Comparison of ENCODE assay signal across 26 cellular contexts in the genomic region with DNA sequence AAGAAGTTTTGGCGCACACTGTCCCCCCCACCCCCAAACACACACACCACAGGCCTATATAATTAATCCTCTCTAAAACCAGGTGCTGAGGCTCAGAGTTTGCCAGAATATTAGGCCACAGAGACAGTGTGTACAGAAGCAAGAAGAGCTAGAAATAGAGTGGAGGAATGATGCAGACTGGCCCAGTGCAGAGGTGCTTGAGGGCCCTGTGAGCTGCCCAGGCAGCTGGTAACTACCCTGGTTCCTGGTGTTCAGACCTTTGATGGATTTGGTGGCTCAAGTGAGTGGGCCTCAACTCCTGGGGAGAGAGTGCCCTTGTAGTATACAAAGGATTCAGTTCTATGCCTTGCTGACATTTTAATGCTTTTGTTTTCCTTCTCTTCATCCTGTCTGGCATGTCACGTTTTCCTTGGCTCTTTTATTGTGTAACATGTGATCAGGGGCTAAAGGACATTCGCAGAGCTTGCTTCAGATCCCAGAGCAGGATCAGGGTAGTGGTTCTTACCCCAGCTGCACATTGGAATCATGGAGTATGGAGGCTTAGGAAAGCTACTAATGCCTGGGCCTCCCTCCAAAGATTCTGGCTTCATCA. TPM values are rescaled to one million over a fixed set of nuclear protein-coding genes. Genes with fewer than 3 reads are reported as not detected.
DNase-seq lines count a peak whose midpoint lies in the region; ATAC-seq and TF ChIP-seq lines count a peak whose summit lies in the region.
"Had no signal": no experiment of that assay in that cellular context is flagged by ENCODE, and none has a peak within 500 bp of the region (broad histone marks: within the 10 kb centered on the region; RNA-seq: fewer than 3 reads in every experiment).

No MANE protein-coding gene starts in this region.

- H3K9me3 ChIP-seq in endodermal cell (ENCODE audit: control insufficient read depth, low read length) (no peaks in the 10 kb centered on the region), hepatocyte (ENCODE audit: low read depth) (no peaks in the 10 kb centered on the region)
- H3K9me3 ChIP-seq: adrenal gland, breast epithelium, tibial artery had no signal

- no peaks in the 10 kb centered on the region for H3F3A ChIP-seq in GM23338 (replicated peaks; ENCODE audit: low read depth)

- no peak overlapping the region for H3K4me3 Mint-ChIP-seq in GM23338
- H3K4me3 Mint-ChIP-seq in endodermal cell: no peak overlapping the region
- H3K4me3 Mint-ChIP-seq in osteocyte (ENCODE audit: unreplicated experiment): no peak overlapping the region
- H3K4me3 Mint-ChIP-seq: activated T-cell treated with anti-CD3 and anti-CD28 coated beads, Interleukin-2, amount 50 U/mL, for 24 hours; B cell; memory B cell had no signal

- H3K27me3 ChIP-seq in GM23338 (ENCODE audit: insufficient read depth) (no peaks in the 10 kb centered on the region), endodermal cell (ENCODE audit: control insufficient read depth, insufficient read depth, low read length, poor library complexity, severe bottlenecking) (no peaks in the 10 kb centered on the region), hepatocyte (no peaks in the 10 kb centered on the region)
- H3K27me3 ChIP-seq: adrenal gland, breast epithelium, tibial artery had no signal

- H3K4me2 ChIP-seq in GM23338: no peak overlapping the region
- H3K4me2 ChIP-seq in hepatocyte: no peak overlapping the region

- WGBS in endodermal cell (ENCODE audit: insufficient coverage in 1 of 2, insufficient read length in 1 of 2), 2 experiments: 49 to 90% methylated on average over 2 to 3 of the region's 3 CpGs
- 70% methylated on average over 3 of the region's 3 CpGs for WGBS in hepatocyte (ENCODE audit: low lambda C conversion rate, missing lambda C conversion rate)

- H3K9me3 Mint-ChIP-seq in GM23338 (no peaks in the 10 kb centered on the region), endodermal cell (no peaks in the 10 kb centered on the region), osteocyte (ENCODE audit: unreplicated experiment) (no peaks in the 10 kb centered on the region)
- H3K9me3 Mint-ChIP-seq: activated T-cell treated with anti-CD3 and anti-CD28 coated beads, Interleukin-2, amount 50 U/mL, for 24 hours; memory B cell had no signal

- H3K4me1 Mint-ChIP-seq in GM23338 (peaks cover 46% of the 10 kb centered on the region), endodermal cell (no peaks in the 10 kb centered on the region), osteocyte (ENCODE audit: unreplicated experiment) (peaks cover 8% of the 10 kb centered on the region)

- no peak overlapping the region for H2AFZ ChIP-seq in GM23338
- H2AFZ ChIP-seq in hepatocyte: no peak overlapping the region
- H2AFZ ChIP-seq: parathyroid adenoma had no signal

- H4K20me1 ChIP-seq in GM23338 (replicated peaks; ENCODE audit: insufficient read depth) (peaks cover 40% of the 10 kb centered on the region), hepatocyte (ENCODE audit: insufficient read depth, poor library complexity, severe bottlenecking) (peaks cover 3% of the 10 kb centered on the region)

- peaks cover 13% of the 10 kb centered on the region for H3K27me3 Mint-ChIP-seq in GM23338 (ENCODE audit: insufficient read depth, low read depth, poor library complexity)
- no peaks in the 10 kb centered on the region for H3K27me3 Mint-ChIP-seq in endodermal cell (ENCODE audit: insufficient read depth)
- H3K27me3 Mint-ChIP-seq in osteocyte (ENCODE audit: unreplicated experiment): no peaks in the 10 kb centered on the region
- H3K27me3 Mint-ChIP-seq: activated T-cell treated with anti-CD3 and anti-CD28 coated beads, Interleukin-2, amount 50 U/mL, for 24 hours; B cell; memory B cell had no signal

- peaks cover 16% of the 10 kb centered on the region; the same call in 1 of the 2 replicates for H3K79me2 ChIP-seq in GM23338 (replicated peaks; ENCODE audit: insufficient read depth)
- H3K79me2 ChIP-seq in hepatocyte: peaks cover 24% of the 10 kb centered on the region

- H3K27ac Mint-ChIP-seq in GM23338 (peak overlapping the region; percentile 20; the same call in 1 of the 2 replicates), endodermal cell (no peak overlapping the region), osteocyte (ENCODE audit: unreplicated experiment) (peak overlapping the region; percentile 53)
- H3K27ac Mint-ChIP-seq: activated T-cell treated with anti-CD3 and anti-CD28 coated beads, Interleukin-2, amount 50 U/mL, for 24 hours; B cell; memory B cell had no signal

- ATAC-seq in GM23338 (peak; percentile 29), GM18517 (IDR thresholded peaks at IDR 0.05; ENCODE audit: unreplicated experiment) (no peak)

- H3K4me3 ChIP-seq in GM23338 (no peak overlapping the region), endodermal cell (ENCODE audit: low read length) (no peak overlapping the region), hepatocyte (no peak overlapping the region)
- H3K4me3 ChIP-seq: adrenal gland, breast epithelium, skin epidermis, tibial artery had no signal

- DNase-seq in GM23338 (ENCODE audit: low spot score) (no peak), endodermal cell (no peak), hepatocyte (ENCODE audit: low spot score) (no peak), osteocyte (ENCODE audit: extremely low spot score, unreplicated experiment) (no peak), DMS153 treated with DMSO at 0.1 percent for 48 hours (lab: John Stamatoyannopoulos, UW; ENCODE audit: unreplicated experiment) (no peak), SHP77 (lab: John Stamatoyannopoulos, UW) (no peak), NCI-H2196 treated with DMSO at 0.1 percent for 48 hours (lab: John Stamatoyannopoulos, UW; ENCODE audit: unreplicated experiment) (no peak)
- DNase-seq: activated CD4-positive, CD25-positive, alpha-beta regulatory T cell treated with anti-CD3 and anti-CD28 coated beads, Interleukin-2, amount 50 U/mL, for 72 hours; activated T-cell treated with anti-CD3 and anti-CD28 coated beads, Interleukin-2, amount 50 U/mL, for 24 hours; adrenal gland; DMS79; foreskin fibroblast; HCEC 1CT; NCI-H1930; NCI-H226; NCI-H774; stimulated activated CD4-positive, alpha-beta T cell treated with anti-CD3 and anti-CD28 coated beads, Interleukin-2, amount 100 ng/mL, for 48 hours; stimulated activated naive CD4-positive, alpha-beta T cell; tibial artery had no signal

- TF ChIP-seq CTCF in GM23338 (conservative IDR thresholded peaks at IDR 0.05; ENCODE audit: low read depth in 2 of 2): no peak
- no peak for TF ChIP-seq CTCF in endodermal cell (conservative IDR thresholded peaks at IDR 0.05)
- TF ChIP-seq CTCF in hepatocyte (IDR thresholded peaks at IDR 0.05; ENCODE audit: poor library complexity): no peak
- no peak for TF ChIP-seq CTCF in osteocyte (IDR thresholded peaks at IDR 0.05)

- peaks cover 3% of the 10 kb centered on the region; the same call in 2 of the 3 replicates for H3K36me3 Mint-ChIP-seq in GM23338 (ENCODE audit: low read depth)
- peaks cover 5% of the 10 kb centered on the region for H3K36me3 Mint-ChIP-seq in endodermal cell (ENCODE audit: low read depth)
- H3K36me3 Mint-ChIP-seq in osteocyte (ENCODE audit: unreplicated experiment): no peaks in the 10 kb centered on the region

- H3K4me1 ChIP-seq in GM23338 (ENCODE audit: insufficient read depth): peaks cover 40% of the 10 kb centered on the region
- no peaks in the 10 kb centered on the region for H3K4me1 ChIP-seq in endodermal cell (ENCODE audit: control insufficient read depth, insufficient read depth, low read length)
- no peaks in the 10 kb centered on the region for H3K4me1 ChIP-seq in hepatocyte (ENCODE audit: insufficient read depth)
- H3K4me1 ChIP-seq: tibial artery had no signal

- H3K36me3 ChIP-seq in GM23338 (ENCODE audit: insufficient read depth) (no peaks in the 10 kb centered on the region), endodermal cell (ENCODE audit: control insufficient read depth, insufficient read depth, low read length) (peaks cover 41% of the 10 kb centered on the region), hepatocyte (replicated peaks; ENCODE audit: insufficient read depth, low read depth) (no peaks in the 10 kb centered on the region)
- H3K36me3 ChIP-seq: adrenal gland, breast epithelium had no signal

- H3K9me2 ChIP-seq in GM23338 (ENCODE audit: insufficient read depth) (no peaks in the 10 kb centered on the region), hepatocyte (replicated peaks; ENCODE audit: insufficient read depth) (no peaks in the 10 kb centered on the region)

- H3K9ac ChIP-seq in endodermal cell (ENCODE audit: extremely low read depth, low read length, poor library complexity, severe bottlenecking): no peak overlapping the region
- H3K9ac ChIP-seq: parathyroid adenoma had no signal

- H3K27ac ChIP-seq in GM23338 (ENCODE audit: low read depth) (no peak overlapping the region), endodermal cell (ENCODE audit: low read depth, low read length) (peak overlapping the region; percentile 62), hepatocyte (peak overlapping the region; percentile 50)
- H3K27ac ChIP-seq: breast epithelium, parathyroid adenoma, skin epidermis, tibial artery had no signal

RNA-seq across cellular contexts. Expression of a gene that starts 20.1 kb away (rescaled TPM):
- 3.6 and 5.2 TPM in 2 replicates for total RNA-seq in GM23338 (2014; rRNA removed; shearing (Covaris generic))
- polyA plus RNA-seq in GM23338 (2016; fragmentation: Nextera tagmentation; extraction: Ambion mirVana) (1.7 and 1.9 TPM in 2 replicates), hepatocyte (3.5 and 3.9 TPM in 2 replicates)
- total RNA-seq in endodermal cell (1 to 10 TPM; 1.5 TPM), hepatocyte (15.1 TPM in 2 replicates), osteocyte (0.29 and 0.70 TPM in 2 replicates)
- 18.8 TPM for polyA plus RNA-seq in endodermal cell (2013, experiment 1 of 2)
- 16.4 TPM for polyA plus RNA-seq in endodermal cell (2013, experiment 2 of 2)
- total RNA-seq: HT-29 had no signal
